Comparison of ENCODE assay signal across 9 cellular contexts in the genomic region with DNA sequence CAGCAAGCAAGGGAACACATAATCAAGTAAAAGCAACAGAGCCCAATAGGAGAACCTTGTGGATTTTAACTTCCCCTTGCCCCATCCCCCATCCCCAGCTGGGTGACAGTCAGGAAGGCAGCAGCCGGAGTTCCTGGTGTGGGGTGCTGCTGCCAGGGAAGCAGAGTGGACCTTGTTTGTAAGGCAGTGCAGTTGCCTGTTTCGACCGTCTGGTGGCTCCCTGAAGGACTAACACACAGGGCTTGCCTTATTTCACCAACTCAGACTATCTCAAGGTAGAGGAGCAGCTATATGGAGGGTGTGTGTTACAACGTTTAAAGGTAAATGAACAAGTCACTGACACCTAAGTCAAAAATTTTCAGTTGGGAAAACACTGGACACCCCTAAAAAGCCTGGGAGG.
DNase-seq lines count a peak whose midpoint lies in the region; ATAC-seq, FAIRE-seq and TF ChIP-seq lines count a peak whose summit lies in the region.
"Had no signal": no experiment of that assay in that cellular context is flagged by ENCODE, and none has a peak within 500 bp of the region (broad histone marks: within the 10 kb centered on the region; RNA-seq: fewer than 3 reads in every experiment).

No MANE protein-coding gene starts in this region.

- H3K9me3 ChIP-seq in adipocyte (ENCODE audit: control insufficient read depth, low read length) = peaks cover 32% of the 10 kb centered on the region

- ATAC-seq in memory B cell (ENCODE audit: low read depth) = no peak
- ATAC-seq in GM19324 (IDR thresholded peaks at IDR 0.05; ENCODE audit: low FRiP score, unreplicated experiment) = no peak
- no peak for ATAC-seq in HG03432 (IDR thresholded peaks at IDR 0.05; ENCODE audit: unreplicated experiment)
- no peak for ATAC-seq in GM21390 (IDR thresholded peaks at IDR 0.05; ENCODE audit: unreplicated experiment)

- H3K27ac Mint-ChIP-seq in memory B cell = peak overlapping the region; percentile 45

- TF ChIP-seq POLR2A in NB4 (IDR thresholded peaks at IDR 0.05; ENCODE audit: extremely low read depth, insufficient read length) = no peak

- no peaks in the 10 kb centered on the region for H3K4me1 ChIP-seq in adipocyte (ENCODE audit: control insufficient read depth, insufficient read depth, low read length)

- no peaks in the 10 kb centered on the region for H3K36me3 ChIP-seq in adipocyte (ENCODE audit: control insufficient read depth, insufficient read depth, low read length, severe bottlenecking)

- H3K4me3 ChIP-seq in NB4 (ENCODE audit: low read depth, low read length) (no peak overlapping the region), adipocyte (ENCODE audit: low read length) (no peak overlapping the region)

- no peak for FAIRE-seq in D721Med (lab: Jason Lieb, UNC)

- TF ChIP-seq CTCF in D721Med (IDR thresholded peaks at IDR 0.05; ENCODE audit: insufficient read depth, missing control alignments) (peak; percentile 8), NB4 (IDR thresholded peaks at IDR 0.05; ENCODE audit: low read depth, low read length) (no peak), GM10266 (IDR thresholded peaks at IDR 0.05; ENCODE audit: control insufficient read depth, insufficient read depth, low read depth, missing control alignments) (no peak)

- peaks cover 15% of the 10 kb centered on the region for H3K36me3 Mint-ChIP-seq in memory B cell

- peaks cover 9% of the 10 kb centered on the region for H3K4me1 Mint-ChIP-seq in memory B cell

- peaks cover 13% of the 10 kb centered on the region for H3K27me3 Mint-ChIP-seq in memory B cell

- DNase-seq in D721Med (ENCODE audit: insufficient read length, low spot score) (no peak), NB4 (ENCODE audit: low read depth) (peak; percentile 25), adipocyte (ENCODE audit: low read depth) (peak; percentile 21), memory B cell (ENCODE audit: low spot score in 2 of 2) (no peak), GM10266 (ENCODE audit: extremely low spot score) (no peak)
- DNase-seq: NCI-H82 had no signal

- no peaks in the 10 kb centered on the region for H3K27me3 ChIP-seq in adipocyte (replicated peaks; ENCODE audit: control insufficient read depth, insufficient read depth, low read length)

- no peak overlapping the region for H3K9ac ChIP-seq in adipocyte (ENCODE audit: low read length)

- H3K4me3 Mint-ChIP-seq in memory B cell = no peak overlapping the region

- H3K9me3 Mint-ChIP-seq in memory B cell = peaks cover 21% of the 10 kb centered on the region

Comparison
In these comparisons a context has a peak if more than half of its experiments do, and no peak if none do; other contexts are left out.
1. DNase-seq: peak in NB4 (single experiment) and adipocyte (single experiment); none in D721Med (single experiment), memory B cell (0 of 2) and GM10266 (single experiment).